Comparison of ENCODE assay signal across 8 cellular contexts in genomic region chr14:100297320-100298300, GRCh38. TPM values are rescaled to one million over a fixed set of nuclear protein-coding genes. Genes with fewer than 3 reads are reported as not detected.
DNase-seq lines count a peak whose midpoint lies in the region; ATAC-seq, FAIRE-seq and TF ChIP-seq lines count a peak whose summit lies in the region.

No MANE protein-coding gene starts in this region.

- no peaks in the 10 kb centered on the region for H3K79me2 ChIP-seq in PC-3 (ENCODE audit: low read length)

- BruUV-seq in PC-3 (replicated peaks; lab: Mats Ljungman, UMichigan), result no TSS peak

- H3K4me1 ChIP-seq in RWPE2 (ENCODE audit: insufficient read depth, poor library complexity, severe bottlenecking) (no peaks in the 10 kb centered on the region), PC-3 (ENCODE audit: insufficient read depth, low read length) (no peaks in the 10 kb centered on the region; the same call in 1 of the 2 replicates)

- H3K9me2 ChIP-seq in PC-3 (replicated peaks; ENCODE audit: low read length), result no peaks in the 10 kb centered on the region

- TF ChIP-seq CTCF in RWPE2 (IDR thresholded peaks at IDR 0.05; ENCODE audit: poor library complexity, severe bottlenecking) (no peak), PC-3 (conservative IDR thresholded peaks at IDR 0.05; ENCODE audit: low read depth, low read length) (no peak)

- H3K27ac ChIP-seq in RWPE2 (ENCODE audit: poor library complexity, severe bottlenecking), result no peak overlapping the region
- no peak overlapping the region for H3K27ac ChIP-seq in PC-3 (ENCODE audit: low read length)

- H3K36me3 ChIP-seq in RWPE2 (ENCODE audit: low read depth), result no peaks in the 10 kb centered on the region
- H3K36me3 ChIP-seq in PC-3 (ENCODE audit: low read depth, low read length), result no peaks in the 10 kb centered on the region

- no peak overlapping the region for H2AFZ ChIP-seq in PC-3 (ENCODE audit: low read length)

- intact Hi-C loops in PC-3 (cut with micrococcal nuclease), result no loop called here

- H3K9ac ChIP-seq in PC-3 (ENCODE audit: low read length), result no peak overlapping the region

- ATAC-seq in GM18868 (IDR thresholded peaks at IDR 0.05; ENCODE audit: unreplicated experiment), result peak; percentile 90
- peak; percentile 92 for ATAC-seq in HG02852 (IDR thresholded peaks at IDR 0.05; ENCODE audit: unreplicated experiment)
- no peak for ATAC-seq in RWPE2 (ENCODE audit: low read depth)
- ATAC-seq in PC-3, result no peak

- no peak overlapping the region for H3K4me2 ChIP-seq in PC-3 (ENCODE audit: low read length)

- CTCF ChIA-PET in PC-3 (lab: Charles Lee), result no interaction called here

- DNase-seq in RWPE2 (ENCODE audit: low spot score), result peak; percentile 58
- peak; percentile 82 for DNase-seq in globus pallidus (ENCODE audit: low spot score)
- DNase-seq in renal cortical epithelial cell (ENCODE audit: low read depth), result peak; percentile 41
- no peak for DNase-seq in PC-3
- no peak for DNase-seq in NCI-H1092 (lab: John Stamatoyannopoulos, UW)
- DNase-seq in RCC 7860 (ENCODE audit: low spot score), result no peak

- H3K4me3 ChIP-seq in RWPE2 (ENCODE audit: severe bottlenecking), result no peak overlapping the region
- no peak overlapping the region for H3K4me3 ChIP-seq in PC-3 (ENCODE audit: low read length)

- POLR2A ChIA-PET in PC-3 (lab: Charles Lee; ENCODE audit: unreplicated experiment), result no interaction called here

- no peaks in the 10 kb centered on the region for H4K20me1 ChIP-seq in PC-3 (ENCODE audit: low read length)

- FAIRE-seq in RCC 7860 (lab: Jason Lieb, UNC), result no peak

- H3K27me3 ChIP-seq in RWPE2 (ENCODE audit: insufficient read depth, poor library complexity, severe bottlenecking) (no peaks in the 10 kb centered on the region), PC-3 (ENCODE audit: low read length) (no peaks in the 10 kb centered on the region)

- H3F3A ChIP-seq in PC-3 (ENCODE audit: low read length, unreplicated experiment), result no peaks in the 10 kb centered on the region

- H3K9me3 ChIP-seq in RWPE2 (ENCODE audit: severe bottlenecking) (no peaks in the 10 kb centered on the region), PC-3 (ENCODE audit: low read length) (no peaks in the 10 kb centered on the region)

RNA-seq across cellular contexts. Expression of gene SLC25A29, which starts 8.6 kb away (rescaled TPM):
- 48.3 and 92.2 TPM in 2 replicates for total RNA-seq in renal cortical epithelial cell
- total RNA-seq in PC-3 (2014; rRNA removed), result 52.8 and 53.9 TPM in 2 replicates

RNA-seq across cellular contexts. Expression of gene SLC25A47, which starts 25.5 kb away (rescaled TPM):
- total RNA-seq in renal cortical epithelial cell (not detected in 2 replicates), PC-3 (2014; rRNA removed) (0.07 TPM in 1 of 2 replicates, not detected in the other)

RNA-seq across cellular contexts. Expression of gene YY1, which starts 58.7 kb away (rescaled TPM):
- 47.2 and 64.3 TPM in 2 replicates for total RNA-seq in renal cortical epithelial cell
- total RNA-seq in PC-3 (2014; rRNA removed), result 64.1 and 88.4 TPM in 2 replicates

Comparison
In these comparisons a context has a peak if more than half of its experiments do, and no peak if none do; other contexts are left out.
1. ATAC-seq: peak in GM18868 (single experiment) and HG02852 (single experiment); none in RWPE2 (single experiment) and PC-3 (single experiment).
2. DNase-seq: peak in RWPE2 (single experiment), globus pallidus (single experiment) and renal cortical epithelial cell (single experiment); none in PC-3 (single experiment), NCI-H1092 (single experiment) and RCC 7860 (single experiment).